ENCODE assay signal across 3 cellular contexts in genomic region chr2:110083757-110084156, GRCh38. TPM values are rescaled to one million over a fixed set of nuclear protein-coding genes. Genes with fewer than 3 reads are reported as not detected.
"Had no signal": no experiment of that assay in that cellular context is flagged by ENCODE, and none has a peak within 500 bp of the region (broad histone marks: within the 10 kb centered on the region; RNA-seq: fewer than 3 reads in every experiment).

No MANE protein-coding gene starts in this region.

RNA-seq across cellular contexts. Expression of gene MALL, which starts 31.9 kb away (rescaled TPM):
- total RNA-seq: activated naive CD4-positive, alpha-beta T cell treated with anti-CD3 and anti-CD28 coated beads, Interleukin-2, amount 50 U/mL, for 72 hours; activated naive CD8-positive, alpha-beta T cell treated with anti-CD3 and anti-CD28 coated beads, Interleukin-2, amount 10 ng/mL, durations not matched to agents 7 days and 5 days had no signal
- polyA plus RNA-seq: cardiac muscle cell had no signal
